1 cellular context compared by ENCODE assay signal in genomic region chr5:177363565-177363964, GRCh38.
TF ChIP-seq lines count a peak whose summit lies in the region.

No MANE protein-coding gene starts in this region.

TF ChIP-seq in HCT116, 20 proteins besides CTCF, POLR2A, EP300 and RAD21 (continued from another document):
- no peak for TF ChIP-seq EZH2phosphoT487 (IDR thresholded peaks at IDR 0.05; ENCODE audit: borderline replicate concordance)
- no peak for TF ChIP-seq EZH2 (IDR thresholded peaks at IDR 0.05)
- TF ChIP-seq EGR1 (IDR thresholded peaks at IDR 0.05; ENCODE audit: low read depth), result no peak
- no peak for TF ChIP-seq ZNF274 (IDR thresholded peaks at IDR 0.05; ENCODE audit: low read depth, low read length)
- no peak for TF ChIP-seq SIN3A (IDR thresholded peaks at IDR 0.05; ENCODE audit: low read depth)
- TF ChIP-seq ELF1 (IDR thresholded peaks at IDR 0.05; ENCODE audit: borderline replicate concordance, low read depth), result no peak
- no peak for TF ChIP-seq POLR2AphosphoS5 (IDR thresholded peaks at IDR 0.05; ENCODE audit: low read depth, low read length)
- TF ChIP-seq SRF (IDR thresholded peaks at IDR 0.05; ENCODE audit: low read depth), result no peak
- no peak for TF ChIP-seq FOSL1 (IDR thresholded peaks at IDR 0.05; ENCODE audit: low read depth)
